In genomic region chr19:49488863-49489537, GRCh38 we compare ENCODE assay signal across 1 cellular context.
TF ChIP-seq lines count a peak whose summit lies in the region.

No MANE protein-coding gene starts in this region.

TF ChIP-seq in K562, 482 proteins besides CTCF, POLR2A, EP300 and RAD21 (continued from another document):
- TF ChIP-seq E2F4 (CRISPR knock-in tag; IDR thresholded peaks at IDR 0.05; ENCODE audit: low read depth) (no peak), ARID1B (IDR thresholded peaks at IDR 0.05) (no peak), THAP12 (CRISPR knock-in tag; IDR thresholded peaks at IDR 0.05) (no peak), EP400 (IDR thresholded peaks at IDR 0.05) (no peak; the same call in 1 of the 2 replicates), DLX4 (CRISPR knock-in tag; IDR thresholded peaks at IDR 0.05) (no peak), CHD1 (IDR thresholded peaks at IDR 0.05; ENCODE audit: low read length) (peak; percentile 11), ZNF134 (CRISPR knock-in tag; conservative IDR thresholded peaks at IDR 0.05) (no peak), MAFG (tag; conservative IDR thresholded peaks at IDR 0.05) (peak; percentile 94), MAFF (IDR thresholded peaks at IDR 0.05; ENCODE audit: low read length) (peak; percentile 90), MLLT1 (IDR thresholded peaks at IDR 0.05) (peak in 1 of 2 experiments; percentile 12; a peak in 3 of 4 replicates), PHB (CRISPR knock-in tag; IDR thresholded peaks at IDR 0.05) (no peak), ZBTB49 (CRISPR knock-in tag; IDR thresholded peaks at IDR 0.05; ENCODE audit: borderline replicate concordance) (no peak), HDAC1 (IDR thresholded peaks at IDR 0.05) (0 out of 4 replicates have a peak, but pooled peaks of 1 of the 2 experiments have one; percentile 6), NCOA6 (IDR thresholded peaks at IDR 0.05) (no peak), FOXM1 (IDR thresholded peaks at IDR 0.05; ENCODE audit: low read depth) (no peak), FOXM1 (CRISPR knock-in tag; IDR thresholded peaks at IDR 0.05; ENCODE audit: low read depth) (0 out of 2 replicates have a peak, but pooled peaks have one; percentile 7), ATF3 (IDR thresholded peaks at IDR 0.05) (no peak), ATF3 (CRISPR knock-in tag; conservative IDR thresholded peaks at IDR 0.05) (peak; percentile 26; the same call in 1 of the 2 replicates), ZBTB2 (IDR thresholded peaks at IDR 0.05) (no peak), FIP1L1 (IDR thresholded peaks at IDR 0.05; ENCODE audit: low read depth, low read length, poor library complexity, severe bottlenecking) (no peak), PKNOX1 (IDR thresholded peaks at IDR 0.05) (no peak), BRF2 (IDR thresholded peaks at IDR 0.05; ENCODE audit: borderline replicate concordance, insufficient read depth, insufficient read length) (no peak), RHOXF2B (CRISPR knock-in tag; conservative IDR thresholded peaks at IDR 0.05) (0 out of 2 replicates have a peak, but pooled peaks have one; percentile 4), NFYB (IDR thresholded peaks at IDR 0.05; ENCODE audit: extremely low read depth, insufficient read length) (no peak), MYC (IDR thresholded peaks at IDR 0.05; ENCODE audit: low read depth, low read length) (no peak), MYC (CRISPR knock-in tag; IDR thresholded peaks at IDR 0.05; ENCODE audit: borderline replicate concordance, low read depth) (peak; percentile 18; the same call in 1 of the 2 replicates), HNRNPL (IDR thresholded peaks at IDR 0.05; ENCODE audit: low read depth, low read length) (peak; percentile 14; the same call in 1 of the 2 replicates), CBX3 (IDR thresholded peaks at IDR 0.05; ENCODE audit: borderline replicate concordance in 1 of 2, low read length in 2 of 2) (0 out of 3 replicates have a peak, but pooled peaks of 1 of the 2 experiments have one; percentile 8), POLR2G (IDR thresholded peaks at IDR 0.05; ENCODE audit: low read depth, low read length) (peak; percentile 40; the same call in 1 of the 2 replicates), E2F1 (CRISPR knock-in tag; IDR thresholded peaks at IDR 0.05) (peak; percentile 55; the same call in 1 of the 2 replicates), NRF1 (conservative IDR thresholded peaks at IDR 0.05 in 1 of 2, IDR thresholded peaks at IDR 0.05 in 1 of 2) (peak; percentile 40 to 41; a peak in 2 of 4 replicates), MAFK (IDR thresholded peaks at IDR 0.05; ENCODE audit: low read length) (peak; percentile 81), SNRNP70 (optimal IDR thresholded peaks at IDR 0.05; ENCODE audit: low read depth, low read length) (peak; percentile 7), ZNF717 (CRISPR knock-in tag; IDR thresholded peaks at IDR 0.05) (no peak), ZNF124 (CRISPR knock-in tag; IDR thresholded peaks at IDR 0.05) (no peak), STAT6 (CRISPR knock-in tag; IDR thresholded peaks at IDR 0.05) (0 out of 2 replicates have a peak, but pooled peaks have one; percentile 78), FOXA1 (IDR thresholded peaks at IDR 0.05; ENCODE audit: borderline replicate concordance) (no peak), HBP1 (CRISPR knock-in tag; IDR thresholded peaks at IDR 0.05) (no peak)
